10 cellular contexts compared by ENCODE assay signal in genomic region chr7:128266891-128267839, GRCh38. TPM values are rescaled to one million over a fixed set of nuclear protein-coding genes. Genes with fewer than 3 reads are reported as not detected.
A peak's percentile ranks its signal among the peaks of the same experiment; 100 is the strongest.
DNase-seq lines count a peak whose midpoint lies in the region; ATAC-seq, FAIRE-seq and TF ChIP-seq lines count a peak whose summit lies in the region.
"Had no signal": no experiment of that assay in that cellular context is flagged by ENCODE, and none has a peak within 500 bp of the region (broad histone marks: within the 10 kb centered on the region; RNA-seq: fewer than 3 reads in every experiment).

No MANE protein-coding gene starts in this region.

- H3K4me1 Mint-ChIP-seq in astrocyte (ENCODE audit: low read depth, unreplicated experiment): peaks cover 9% of the 10 kb centered on the region

- CTCF ChIA-PET in A673 (lab: Charles Lee): interaction anchor here (0.8 to 0.9 kb wide), 2 partner anchors 55 to 57 kb away, joined by 4 read pairs; no protein-coding TSS in a partner anchor

- TF ChIP-seq CTCF in A673 (conservative IDR thresholded peaks at IDR 0.05; ENCODE audit: low read depth, low read length): peak; percentile 45; the same call in 1 of the 2 replicates
- no peak for TF ChIP-seq CTCF in astrocyte (IDR thresholded peaks at IDR 0.05; ENCODE audit: insufficient read depth, low read depth, low read length)

- H2AFZ ChIP-seq in astrocyte (ENCODE audit: low read depth, low read length): peak overlapping the region; percentile 86

- no peaks in the 10 kb centered on the region for H3K36me3 Mint-ChIP-seq in astrocyte (ENCODE audit: low read depth, unreplicated experiment)

- H3K79me2 ChIP-seq in astrocyte (ENCODE audit: insufficient read depth, low read length): no peaks in the 10 kb centered on the region

- H3K27ac Mint-ChIP-seq in astrocyte (ENCODE audit: unreplicated experiment): peak overlapping the region; percentile 78

- intact Hi-C loops in A673 (cut with micrococcal nuclease; ENCODE audit: unreplicated experiment): no loop called here
- intact Hi-C loops in sciatic nerve (cut with DNase I): no loop called here

- H3K4me2 ChIP-seq in astrocyte (ENCODE audit: low read length): peak overlapping the region; percentile 89

- H3K36me3 ChIP-seq in A673 (ENCODE audit: insufficient read depth, low read length, poor library complexity, severe bottlenecking) (no peaks in the 10 kb centered on the region), astrocyte (ENCODE audit: insufficient read depth, low read length) (no peaks in the 10 kb centered on the region)

- peak; percentile 82 for ATAC-seq in sciatic nerve
- ATAC-seq in GM21390 (IDR thresholded peaks at IDR 0.05; ENCODE audit: unreplicated experiment): no peak
- no peak for ATAC-seq in HG03521 (IDR thresholded peaks at IDR 0.05; ENCODE audit: unreplicated experiment)
- ATAC-seq in HG03432 (IDR thresholded peaks at IDR 0.05; ENCODE audit: unreplicated experiment): no peak

- H3K9me3 ChIP-seq in A673 (ENCODE audit: low read depth, low read length, poor library complexity, severe bottlenecking) (no peaks in the 10 kb centered on the region), astrocyte (ENCODE audit: insufficient read depth, low read depth, low read length) (no peaks in the 10 kb centered on the region)

- no peaks in the 10 kb centered on the region for H3K27me3 ChIP-seq in A673 (replicated peaks; ENCODE audit: insufficient read depth, low read depth, low read length, poor library complexity)
- H3K27me3 ChIP-seq in astrocyte (ENCODE audit: insufficient read depth, low read length): peaks cover 42% of the 10 kb centered on the region

- POLR2A ChIA-PET in A673 (lab: Charles Lee; ENCODE audit: low non-redundant PET): interaction anchor here (0.6 to 0.9 kb wide), 3 partner anchors 8 to 364 kb away, joined by 3 to 4 read pairs (median 3); partner anchors contain the start of gene RBM28

- H4K20me1 ChIP-seq in astrocyte (ENCODE audit: insufficient read depth, low read length): no peaks in the 10 kb centered on the region

- DNase-seq in A673 (ENCODE audit: low spot score): peak; percentile 95
- DNase-seq in M059J (ENCODE audit: low read depth): peak; percentile 72
- peak; percentile 47 for DNase-seq in astrocyte (ENCODE audit: low read depth)
- peak; percentile 36 for DNase-seq in iPS DF 4.7 (ENCODE audit: extremely low read depth, low spot score)
- DNase-seq in sciatic nerve (ENCODE audit: low spot score): peak; percentile 67

- H3K9me3 Mint-ChIP-seq in astrocyte (ENCODE audit: unreplicated experiment): peaks cover 1% of the 10 kb centered on the region

- peak overlapping the region; percentile 36 for H3K4me3 Mint-ChIP-seq in astrocyte (ENCODE audit: unreplicated experiment)

- H3K27ac ChIP-seq in A673 (ENCODE audit: low read depth, low read length, poor library complexity, severe bottlenecking): peak overlapping the region; percentile 94
- no peak overlapping the region for H3K27ac ChIP-seq in astrocyte (ENCODE audit: low read depth, low read length)
- H3K27ac ChIP-seq: C4-2B had no signal

- H3K9ac ChIP-seq in astrocyte (ENCODE audit: low read length): peak overlapping the region; percentile 38

- H3K4me3 ChIP-seq in A673 (ENCODE audit: low read depth, low read length, poor library complexity, severe bottlenecking): peak overlapping the region; percentile 42
- H3K4me3 ChIP-seq in astrocyte (ENCODE audit: insufficient read depth, low read depth, low read length): peak overlapping the region; percentile 29

- BruUV-seq in A673 (replicated peaks; lab: Mats Ljungman, UMichigan): no TSS peak

- H3K4me1 ChIP-seq in A673 (ENCODE audit: insufficient read depth, low read length, poor library complexity, severe bottlenecking) (peaks cover 37% of the 10 kb centered on the region), astrocyte (ENCODE audit: insufficient read depth, low read length) (peaks cover 10% of the 10 kb centered on the region)

- no peak for FAIRE-seq in astrocyte (lab: Jason Lieb, UNC)

- H3K27me3 Mint-ChIP-seq in astrocyte (ENCODE audit: low read depth, unreplicated experiment): peaks cover 26% of the 10 kb centered on the region

RNA-seq across cellular contexts. Expression of gene LEP, which starts 26.1 kb away (rescaled TPM):
- total RNA-seq in A673 (2021) (not detected in 2 replicates), astrocyte (not detected in 2 replicates), sciatic nerve (7.2 TPM)
- total RNA-seq in M059J (2014; rRNA removed; shearing (Covaris generic)): not detected in 2 replicates
- total RNA-seq: T-helper 2 cell treated with Interferon-gamma antibody and Interleukin-4, amounts not matched to agents 100 ng/mL and 5 ng/mL, for 36 hours had no signal

Comparison
In these comparisons a context has a peak if more than half of its experiments do, and no peak if none do; other contexts are left out.
1. DNase-seq: peak in every context shown above with its lines; median percentile 95 in A673; 72 in M059J; 67 in sciatic nerve; 47 in astrocyte; 36 in iPS DF 4.7.